Comparison of ENCODE assay signal across 10 cellular contexts in genomic region chr1:11930571-11931445, GRCh38. TPM values are rescaled to one million over a fixed set of nuclear protein-coding genes. Genes with fewer than 3 reads are reported as not detected.
DNase-seq lines count a peak whose midpoint lies in the region; ATAC-seq and TF ChIP-seq lines count a peak whose summit lies in the region.
"Had no signal": no experiment of that assay in that cellular context is flagged by ENCODE, and none has a peak within 500 bp of the region (broad histone marks: within the 10 kb centered on the region; RNA-seq: fewer than 3 reads in every experiment).

No MANE protein-coding gene starts in this region.

- H3K9me3 ChIP-seq in Loucy (ENCODE audit: insufficient read depth, low read depth, low read length) (no peaks in the 10 kb centered on the region), mammary epithelial cell (replicated peaks; ENCODE audit: insufficient read depth, low read length) (no peaks in the 10 kb centered on the region), mesodermal cell (ENCODE audit: control insufficient read depth, low read length) (no peaks in the 10 kb centered on the region), adrenal gland (replicated peaks in 1 of 3) (no peaks in the 10 kb centered on the region)

- H3K79me2 ChIP-seq in Loucy (ENCODE audit: insufficient read depth, low read length), result peaks cover 14% of the 10 kb centered on the region
- peaks cover 15% of the 10 kb centered on the region for H3K79me2 ChIP-seq in mammary epithelial cell (ENCODE audit: insufficient read depth, low read length)

- H3K9me3 Mint-ChIP-seq in activated T-helper 1 cell treated with anti-CD3 and anti-CD28 coated beads, Interleukin-12 subunit alpha, Interleukin-12 subunit beta, Interleukin-2, Interleukin-4 antibody, amounts not matched to agents 30 ng/mL and 10 ng/mL and 1 ng/mL, durations not matched to agents 14 hours and 24 hours and 36 hours, result no peaks in the 10 kb centered on the region

- no peaks in the 10 kb centered on the region for H3K9me2 ChIP-seq in Loucy (replicated peaks; ENCODE audit: low read depth, low read length)

- BruUV-seq in mammary epithelial cell (replicated peaks; lab: Mats Ljungman, UMichigan), result no TSS peak

- H3K9ac ChIP-seq in Loucy (ENCODE audit: low read depth, low read length, poor library complexity, severe bottlenecking) (peak overlapping the region; percentile 32), mammary epithelial cell (ENCODE audit: insufficient read depth, low read length) (no peak overlapping the region)

- no peak overlapping the region for H3K4me3 ChIP-seq in AG10803 (ENCODE audit: low read length)
- H3K4me3 ChIP-seq in Loucy (ENCODE audit: low read length, poor library complexity, severe bottlenecking), result no peak overlapping the region
- no peak overlapping the region for H3K4me3 ChIP-seq in mammary epithelial cell (replicated peaks in 1 of 3; ENCODE audit: insufficient read depth in 1 of 3, low read depth in 2 of 3, low read length in 3 of 3)
- no peak overlapping the region for H3K4me3 ChIP-seq in mesodermal cell (ENCODE audit: extremely low read depth, insufficient read depth, low read length, poor library complexity, severe bottlenecking)
- no peak overlapping the region for H3K4me3 ChIP-seq in adrenal gland

- H4K20me1 ChIP-seq in Loucy (ENCODE audit: insufficient read depth, low read length, poor library complexity, severe bottlenecking) (no peaks in the 10 kb centered on the region), mammary epithelial cell (ENCODE audit: insufficient read depth, low read length) (no peaks in the 10 kb centered on the region)

- ATAC-seq in GM21825 (IDR thresholded peaks at IDR 0.05; ENCODE audit: unreplicated experiment), result no peak

- in situ Hi-C loops in mammary epithelial cell (cut with MboI; ENCODE audit: low sequenced_read_pairs in 2 of 2), result no loop called here

- peaks cover under 1% of the 10 kb centered on the region for H3K27me3 Mint-ChIP-seq in activated T-helper 1 cell treated with anti-CD3 and anti-CD28 coated beads, Interleukin-12 subunit alpha, Interleukin-12 subunit beta, Interleukin-2, Interleukin-4 antibody, amounts not matched to agents 30 ng/mL and 10 ng/mL and 1 ng/mL, durations not matched to agents 14 hours and 24 hours and 36 hours (ENCODE audit: insufficient read depth)

- H3K4me3 Mint-ChIP-seq in activated T-helper 1 cell treated with anti-CD3 and anti-CD28 coated beads, Interleukin-12 subunit alpha, Interleukin-12 subunit beta, Interleukin-2, Interleukin-4 antibody, amounts not matched to agents 30 ng/mL and 10 ng/mL and 1 ng/mL, durations not matched to agents 14 hours and 24 hours and 36 hours, result no peak overlapping the region

- H3K4me2 ChIP-seq in Loucy (ENCODE audit: low read depth, low read length, poor library complexity, severe bottlenecking), result no peak overlapping the region
- no peak overlapping the region for H3K4me2 ChIP-seq in mammary epithelial cell (ENCODE audit: insufficient read depth, low read depth, low read length)

- H3K36me3 ChIP-seq in Loucy (ENCODE audit: insufficient read depth, low read length) (no peaks in the 10 kb centered on the region), mammary epithelial cell (ENCODE audit: insufficient read depth, low read length) (no peaks in the 10 kb centered on the region), mesodermal cell (ENCODE audit: control insufficient read depth, insufficient read depth, low read length) (peaks cover 3% of the 10 kb centered on the region), adrenal gland (replicated peaks in 1 of 2) (no peaks in the 10 kb centered on the region)

- CTCF ChIA-PET in mammary epithelial cell (lab: Charles Lee; ENCODE audit: low non-redundant PET), result no interaction called here

- intact Hi-C loops in mammary epithelial cell (cut with micrococcal nuclease), result loop anchor here (5.0 kb wide), 1 partner anchor 51 kb away; the partner anchor contains the start of gene MFN2
- intact Hi-C loops in adrenal gland (cut with DNase I), result no loop called here
- intact Hi-C loops in activated T-helper 1 cell treated with anti-CD3 and anti-CD28 coated beads, Interleukin-12 subunit alpha, Interleukin-12 subunit beta, Interleukin-2, Interleukin-4 antibody, amounts not matched to agents 30 ng/mL and 10 ng/mL and 1 ng/mL, durations not matched to agents 14 hours and 24 hours and 36 hours (cut with micrococcal nuclease), result no loop called here

- no peak overlapping the region for H3K27ac Mint-ChIP-seq in activated T-helper 1 cell treated with anti-CD3 and anti-CD28 coated beads, Interleukin-12 subunit alpha, Interleukin-12 subunit beta, Interleukin-2, Interleukin-4 antibody, amounts not matched to agents 30 ng/mL and 10 ng/mL and 1 ng/mL, durations not matched to agents 14 hours and 24 hours and 36 hours

- H3K36me3 Mint-ChIP-seq in activated T-helper 1 cell treated with anti-CD3 and anti-CD28 coated beads, Interleukin-12 subunit alpha, Interleukin-12 subunit beta, Interleukin-2, Interleukin-4 antibody, amounts not matched to agents 30 ng/mL and 10 ng/mL and 1 ng/mL, durations not matched to agents 14 hours and 24 hours and 36 hours (ENCODE audit: low read depth), result no peaks in the 10 kb centered on the region

- WGBS in mammary epithelial cell (ENCODE audit: low coverage, missing lambda C conversion rate), result 79% methylated on average over 6 of the region's 7 CpGs
- WGBS in mesodermal cell (ENCODE audit: insufficient coverage in 2 of 2), 2 experiments, result 78 to 91% methylated on average over 4 to 5 of the region's 7 CpGs
- WGBS in adrenal gland, 4 donors, result 41 to 60% (median 57%) methylated on average over 6 to 7 of the region's 7 CpGs

- TF ChIP-seq POLR2A in adrenal gland (IDR thresholded peaks at IDR 0.05), result no peak

- TF ChIP-seq CTCF in AG10803 (conservative IDR thresholded peaks at IDR 0.05; ENCODE audit: low read length), result peak; percentile 9; the same call in 1 of the 2 replicates
- no peak for TF ChIP-seq CTCF in Loucy (conservative IDR thresholded peaks at IDR 0.05; ENCODE audit: low read length)
- no peak for TF ChIP-seq CTCF in mammary epithelial cell (conservative IDR thresholded peaks at IDR 0.05 in 1 of 2, IDR thresholded peaks at IDR 0.05 in 1 of 2; ENCODE audit: extremely low read depth in 1 of 2, insufficient read depth in 1 of 2, low read depth in 1 of 2, low read length in 2 of 2)
- no peak for TF ChIP-seq CTCF in adrenal gland (IDR thresholded peaks at IDR 0.05)

- H3K4me1 ChIP-seq in Loucy (ENCODE audit: insufficient read depth, low read length, poor library complexity, severe bottlenecking), result peaks cover 30% of the 10 kb centered on the region
- H3K4me1 ChIP-seq in mammary epithelial cell (ENCODE audit: insufficient read depth, low read length), result peaks cover 29% of the 10 kb centered on the region
- peaks cover 20% of the 10 kb centered on the region for H3K4me1 ChIP-seq in mesodermal cell (ENCODE audit: control insufficient read depth, insufficient read depth, low read length, poor library complexity, severe bottlenecking)
- H3K4me1 ChIP-seq in adrenal gland (replicated peaks in 1 of 2), result peaks cover 21 to 35% of the 10 kb centered on the region in 2 donors

- H2AFZ ChIP-seq in Loucy (ENCODE audit: low read length) (no peak overlapping the region), mammary epithelial cell (ENCODE audit: low read depth, low read length) (peak overlapping the region; percentile 70)

- no peak overlapping the region for H3K27ac ChIP-seq in mammary epithelial cell (ENCODE audit: insufficient read depth, low read depth, low read length)
- peak overlapping the region; percentile 45 for H3K27ac ChIP-seq in mesodermal cell (ENCODE audit: low read depth, low read length, severe bottlenecking)
- H3K27ac ChIP-seq in adrenal gland, result peak overlapping the region in 2 of 5 donors; percentile 23 to 72
- H3K27ac ChIP-seq: C4-2B had no signal

- H3K27me3 ChIP-seq in Loucy (ENCODE audit: insufficient read depth, low read length, poor library complexity, severe bottlenecking), result no peaks in the 10 kb centered on the region
- no peaks in the 10 kb centered on the region for H3K27me3 ChIP-seq in mammary epithelial cell (ENCODE audit: insufficient read depth, low read length)
- H3K27me3 ChIP-seq in adrenal gland, result no peaks in the 10 kb centered on the region

- H3F3A ChIP-seq in Loucy (ENCODE audit: low read depth), result peaks cover 4% of the 10 kb centered on the region; the same call in 1 of the 2 replicates

- peak; percentile 85 for DNase-seq in AG10803 (ENCODE audit: low read depth)
- no peak for DNase-seq in mammary epithelial cell
- no peak for DNase-seq in adrenal gland
- no peak for DNase-seq in activated T-helper 1 cell treated with anti-CD3 and anti-CD28 coated beads, Interleukin-12 subunit alpha, Interleukin-12 subunit beta, Interleukin-2, Interleukin-4 antibody, amounts not matched to agents 30 ng/mL and 10 ng/mL and 1 ng/mL, durations not matched to agents 14 hours and 24 hours and 36 hours (ENCODE audit: low spot score)
- DNase-seq in midbrain (lab: John Stamatoyannopoulos, UW), result no peak
- DNase-seq: NCI-H345 had no signal

- dilution Hi-C loops in mammary epithelial cell (cut with HindIII; ENCODE audit: low sequenced_read_pairs), result loop anchor here (5.0 kb wide), 1 partner anchor 51 kb away; the partner anchor contains the start of gene MFN2

- peaks cover 9% of the 10 kb centered on the region for H3K4me1 Mint-ChIP-seq in activated T-helper 1 cell treated with anti-CD3 and anti-CD28 coated beads, Interleukin-12 subunit alpha, Interleukin-12 subunit beta, Interleukin-2, Interleukin-4 antibody, amounts not matched to agents 30 ng/mL and 10 ng/mL and 1 ng/mL, durations not matched to agents 14 hours and 24 hours and 36 hours (ENCODE audit: low read depth)

RNA-seq across cellular contexts. Expression of gene PLOD1, which starts 3.7 kb away (rescaled TPM):
- 100 to 1,000 TPM; 107 to 197 TPM for total RNA-seq in mammary epithelial cell
- 189 TPM for polyA plus RNA-seq in mammary epithelial cell
- polyA minus RNA-seq in mammary epithelial cell, result 128 TPM
- polyA plus RNA-seq in mesodermal cell (2013, experiment 1 of 2), result 148 TPM
- 133 TPM for polyA plus RNA-seq in mesodermal cell (2013, experiment 2 of 2)
- 100 to 1,000 TPM in 4 of 8 donors, 10 to 100 TPM in 4; 62.4 to 133 (median 94.6) TPM for total RNA-seq in adrenal gland
- 10 to 100 TPM; 37.1 to 52.8 (median 49.1) TPM for polyA plus RNA-seq in adrenal gland
- total RNA-seq in activated T-helper 1 cell treated with anti-CD3 and anti-CD28 coated beads, Interleukin-12 subunit alpha, Interleukin-12 subunit beta, Interleukin-2, Interleukin-4 antibody, amounts not matched to agents 30 ng/mL and 10 ng/mL and 1 ng/mL, durations not matched to agents 14 hours and 24 hours and 36 hours, result 32.3 and 37.8 TPM in 2 replicates

RNA-seq across cellular contexts. Expression of gene KIAA2013, which starts 4.6 kb away (rescaled TPM):
- total RNA-seq in mammary epithelial cell, result 10 to 100 TPM; 35.1 to 72.3 TPM
- polyA plus RNA-seq in mammary epithelial cell, result 61.9 TPM
- polyA minus RNA-seq in mammary epithelial cell, result 35.6 TPM
- polyA plus RNA-seq in mesodermal cell (2013, experiment 1 of 2), result 39.0 TPM
- 33.1 TPM for polyA plus RNA-seq in mesodermal cell (2013, experiment 2 of 2)
- total RNA-seq in adrenal gland, result 100 to 1,000 TPM in 2 of 8 donors, 10 to 100 TPM in 6; 37.3 to 119 (median 70.5) TPM
- polyA plus RNA-seq in adrenal gland, result 10 to 100 TPM; 15.2 to 25.8 (median 15.5) TPM
- 38.2 and 39.1 TPM in 2 replicates for total RNA-seq in activated T-helper 1 cell treated with anti-CD3 and anti-CD28 coated beads, Interleukin-12 subunit alpha, Interleukin-12 subunit beta, Interleukin-2, Interleukin-4 antibody, amounts not matched to agents 30 ng/mL and 10 ng/mL and 1 ng/mL, durations not matched to agents 14 hours and 24 hours and 36 hours

RNA-seq across cellular contexts. Expression of gene MFN2, which starts 49.4 kb away (rescaled TPM):
- 100 to 1,000 TPM; 106 to 133 TPM for total RNA-seq in mammary epithelial cell
- 91.6 TPM for polyA plus RNA-seq in mammary epithelial cell
- polyA minus RNA-seq in mammary epithelial cell, result 189 TPM
- 49.3 TPM for polyA plus RNA-seq in mesodermal cell (2013, experiment 1 of 2)
- polyA plus RNA-seq in mesodermal cell (2013, experiment 2 of 2), result 44.0 TPM
- total RNA-seq in adrenal gland, result 100 to 1,000 TPM in 1 of 8 donors, 10 to 100 TPM in 7; 43.7 to 103 (median 63.8) TPM
- 10 to 100 TPM; 26.6 to 70.5 (median 27.0) TPM for polyA plus RNA-seq in adrenal gland
- 88.1 and 95.4 TPM in 2 replicates for total RNA-seq in activated T-helper 1 cell treated with anti-CD3 and anti-CD28 coated beads, Interleukin-12 subunit alpha, Interleukin-12 subunit beta, Interleukin-2, Interleukin-4 antibody, amounts not matched to agents 30 ng/mL and 10 ng/mL and 1 ng/mL, durations not matched to agents 14 hours and 24 hours and 36 hours
